In the genomic region with DNA sequence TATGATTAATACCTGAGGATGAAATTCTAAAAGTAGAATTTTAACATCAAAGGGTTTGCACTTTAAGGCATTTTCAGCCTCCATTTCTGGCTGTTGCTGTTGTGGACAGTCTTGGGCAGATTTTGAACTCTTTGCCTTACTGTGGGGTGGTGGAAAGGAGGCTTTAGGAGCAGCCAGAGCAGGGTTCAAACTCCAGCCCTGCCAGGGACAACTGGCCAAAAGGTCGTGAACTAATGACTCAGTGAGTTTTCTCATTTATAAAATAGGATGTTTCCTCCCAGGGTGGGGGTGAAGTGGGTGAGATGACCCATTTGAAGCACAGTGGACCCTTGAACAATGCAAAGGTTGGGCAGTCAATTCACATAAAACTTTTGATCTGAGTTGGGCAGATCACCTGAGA, we compare ENCODE assay signal across 19 cellular contexts. TPM values are rescaled to one million over a fixed set of nuclear protein-coding genes. Genes with fewer than 3 reads are reported as not detected.
DNase-seq lines count a peak whose midpoint lies in the region; ATAC-seq and TF ChIP-seq lines count a peak whose summit lies in the region.
"Had no signal": no experiment of that assay in that cellular context is flagged by ENCODE, and none has a peak within 500 bp of the region (broad histone marks: within the 10 kb centered on the region; RNA-seq: fewer than 3 reads in every experiment).

No MANE protein-coding gene starts in this region.

- 100% methylated on average over 1 of the region's 1 CpG for WGBS in smooth muscle cell (ENCODE audit: low lambda C conversion rate)

- no peaks in the 10 kb centered on the region for H3K36me3 ChIP-seq in left ventricle myocardium inferior
- no peaks in the 10 kb centered on the region for H3K36me3 ChIP-seq in smooth muscle cell (ENCODE audit: low read depth)

- no peak overlapping the region for H2AFZ ChIP-seq in smooth muscle cell (ENCODE audit: low read depth)

- no peaks in the 10 kb centered on the region for H3K27me3 ChIP-seq in left ventricle myocardium inferior (ENCODE audit: low read depth)
- H3K27me3 ChIP-seq in smooth muscle cell (ENCODE audit: low read depth): no peaks in the 10 kb centered on the region

- no peaks in the 10 kb centered on the region for H3K9me3 Mint-ChIP-seq in activated B cell treated with CpG ODN at 0.5 μM for 24 hours
- H3K9me3 Mint-ChIP-seq: CD4-positive, alpha-beta T cell; HFFc6 had no signal

- H3K9me3 ChIP-seq in left ventricle myocardium inferior (replicated peaks) (no peaks in the 10 kb centered on the region), smooth muscle cell (replicated peaks; ENCODE audit: low read depth) (no peaks in the 10 kb centered on the region)

- H3K27ac ChIP-seq in left ventricle myocardium inferior (replicated peaks): peak overlapping the region; percentile 93
- H3K27ac ChIP-seq in smooth muscle cell (ENCODE audit: low read depth): no peak overlapping the region
- H3K27ac ChIP-seq: KMS-11 had no signal

- TF ChIP-seq CTCF in left ventricle myocardium inferior (IDR thresholded peaks at IDR 0.05; ENCODE audit: borderline replicate concordance) (no peak), activated B cell treated with CpG ODN at 0.5 μM for 24 hours (IDR thresholded peaks at IDR 0.05) (no peak), smooth muscle cell (IDR thresholded peaks at IDR 0.05; ENCODE audit: borderline replicate concordance, insufficient read depth, poor library complexity, severe bottlenecking) (no peak)

- CTCF ChIA-PET in activated B cell treated with CpG ODN at 0.5 μM for 24 hours (lab: Charles Lee): interaction anchor here (0.9 to 1.2 kb wide), 3 partner anchors 13 to 261 kb away, joined by 3 read pairs; no protein-coding TSS in a partner anchor

- peaks cover 72% of the 10 kb centered on the region for H3K4me1 Mint-ChIP-seq in activated B cell treated with CpG ODN at 0.5 μM for 24 hours

- DNase-seq in left ventricle myocardium inferior (no peak), left cardiac atrium (no peak), activated B cell treated with CpG ODN at 0.5 μM for 24 hours (no peak), mesenteric fat pad (ENCODE audit: low spot score) (peak; percentile 75), smooth muscle cell (lab: John Stamatoyannopoulos, UW; ENCODE audit: unreplicated experiment) (no peak)
- DNase-seq in NK-92 treated with Interleukin-12 subunit alpha and Interleukin-12 subunit beta, amount 100 ng/mL, for 24 hours (lab: John Stamatoyannopoulos, UW): no peak
- DNase-seq: CD4-positive, alpha-beta T cell; HFFc6; MM.1S; NCI-H1105; NCI-H187; NCI-H82; SHP77 treated with DMSO at 0.1 percent for 48 hours had no signal

- no peaks in the 10 kb centered on the region for H3K27me3 Mint-ChIP-seq in activated B cell treated with CpG ODN at 0.5 μM for 24 hours
- H3K27me3 Mint-ChIP-seq: CD4-positive, alpha-beta T cell had no signal

- no peaks in the 10 kb centered on the region for H3F3A ChIP-seq in smooth muscle cell (ENCODE audit: low read depth)

- POLR2A ChIA-PET in activated B cell treated with CpG ODN at 0.5 μM for 24 hours (lab: Charles Lee): interaction anchor here (0.9 kb wide), 1 partner anchor 57 kb away, joined by 3 read pairs; no protein-coding TSS in a partner anchor

- H3K79me2 ChIP-seq in smooth muscle cell (ENCODE audit: low read depth): peaks cover 99% of the 10 kb centered on the region

- no peak overlapping the region for H3K9ac ChIP-seq in smooth muscle cell (ENCODE audit: low read depth)
- H3K9ac ChIP-seq: KMS-11 had no signal

- no peak for ATAC-seq in left cardiac atrium
- no peak for ATAC-seq in activated B cell treated with CpG ODN at 0.5 μM for 24 hours (ENCODE audit: low read depth)
- no peak for ATAC-seq in GM21381 (IDR thresholded peaks at IDR 0.05; ENCODE audit: unreplicated experiment)

- no peak overlapping the region for H3K4me3 Mint-ChIP-seq in activated B cell treated with CpG ODN at 0.5 μM for 24 hours
- H3K4me3 Mint-ChIP-seq: CD4-positive, alpha-beta T cell; HFFc6 had no signal

- H3K4me3 ChIP-seq in left ventricle myocardium inferior (no peak overlapping the region), smooth muscle cell (no peak overlapping the region)

- peaks cover 100% of the 10 kb centered on the region for H4K20me1 ChIP-seq in smooth muscle cell (ENCODE audit: low read depth)

- H3K4me1 ChIP-seq in left ventricle myocardium inferior: peaks cover 100% of the 10 kb centered on the region
- H3K4me1 ChIP-seq in smooth muscle cell (ENCODE audit: low read depth): peaks cover 11% of the 10 kb centered on the region

- H3K4me2 ChIP-seq in smooth muscle cell: no peak overlapping the region
- H3K4me2 ChIP-seq: KMS-11 had no signal

- H3K36me3 Mint-ChIP-seq in activated B cell treated with CpG ODN at 0.5 μM for 24 hours (ENCODE audit: low read depth): peaks cover 3% of the 10 kb centered on the region

- intact Hi-C loops in left ventricle myocardium inferior (cut with micrococcal nuclease): no loop called here
- intact Hi-C loops in left cardiac atrium (cut with DNase I): loop anchor here (5.0 to 10.0 kb wide), 2 partner anchors 34 to 67 kb away; no protein-coding TSS in a partner anchor
- intact Hi-C loops in activated B cell treated with CpG ODN at 0.5 μM for 24 hours (cut with micrococcal nuclease): no loop called here

- peak overlapping the region; percentile 4 for H3K27ac Mint-ChIP-seq in activated B cell treated with CpG ODN at 0.5 μM for 24 hours
- H3K27ac Mint-ChIP-seq: CD4-positive, alpha-beta T cell; HFFc6 had no signal

RNA-seq across cellular contexts. Expression of a gene that starts 36.7 kb away (rescaled TPM):
- total RNA-seq in left ventricle myocardium inferior (215 TPM), left cardiac atrium (100 to 1,000 TPM; 154 to 219 TPM), activated B cell treated with CpG ODN at 0.5 μM for 24 hours (71.2 and 72.1 TPM in 2 replicates), mesenteric fat pad (103 TPM), smooth muscle cell (36.0 and 40.9 TPM in 2 replicates)
- polyA plus RNA-seq in smooth muscle cell: 14.3 and 16.9 TPM in 2 replicates

RNA-seq across cellular contexts. Expression of a gene that starts 49.1 kb away (rescaled TPM):
- not detected for total RNA-seq in left ventricle myocardium inferior
- not detected for total RNA-seq in left cardiac atrium
- not detected in 2 replicates for total RNA-seq in activated B cell treated with CpG ODN at 0.5 μM for 24 hours
- not detected for total RNA-seq in mesenteric fat pad
- total RNA-seq in smooth muscle cell: not detected in 2 replicates
- polyA plus RNA-seq in smooth muscle cell: 0.35 and 0.52 TPM in 2 replicates
- total RNA-seq: A673; CD4-positive, alpha-beta T cell; Daoy; H1; HFFc6; NCI-H460 had no signal
- polyA plus RNA-seq: H1 had no signal

RNA-seq across cellular contexts. Expression of a gene that starts 50.8 kb away (rescaled TPM):
- 0.38 TPM for total RNA-seq in left ventricle myocardium inferior
- 1 to 10 TPM; 1.9 to 5.1 TPM for total RNA-seq in left cardiac atrium
- 2.8 and 3.4 TPM in 2 replicates for total RNA-seq in activated B cell treated with CpG ODN at 0.5 μM for 24 hours
- 23.0 TPM for total RNA-seq in mesenteric fat pad
- 0.36 and 2.2 TPM in 2 replicates for total RNA-seq in smooth muscle cell
- 1.2 and 2.8 TPM in 2 replicates for polyA plus RNA-seq in smooth muscle cell
- total RNA-seq: A673, Daoy, H1, HFFc6, NCI-H460 had no signal
- polyA plus RNA-seq: H1 had no signal

Comparison
In these comparisons a context has a peak if more than half of its experiments do, and no peak if none do; other contexts are left out.
1. intact Hi-C loops: an anchor here in left cardiac atrium (5.0 to 10.0 kb wide); none called in left ventricle myocardium inferior and activated B cell treated with CpG ODN at 0.5 μM for 24 hours.